Comparison of ENCODE assay signal across 20 cellular contexts in genomic region chr17:4725646-4726300, GRCh38. TPM values are rescaled to one million over a fixed set of nuclear protein-coding genes. Genes with fewer than 3 reads are reported as not detected.
DNase-seq lines count a peak whose midpoint lies in the region; ATAC-seq and TF ChIP-seq lines count a peak whose summit lies in the region.
"Had no signal": no experiment of that assay in that cellular context is flagged by ENCODE, and none has a peak within 500 bp of the region (broad histone marks: within the 10 kb centered on the region; RNA-seq: fewer than 3 reads in every experiment).

No MANE protein-coding gene starts in this region.

- no peaks in the 10 kb centered on the region for H3K27me3 Mint-ChIP-seq in activated naive CD8-positive, alpha-beta T cell treated with anti-CD3 and anti-CD28 coated beads, Interleukin-2, amount 50 U/mL, for 24 hours
- no peaks in the 10 kb centered on the region for H3K27me3 Mint-ChIP-seq in activated naive CD8-positive, alpha-beta T cell treated with anti-CD3 and anti-CD28 coated beads for 36 hours

- no peaks in the 10 kb centered on the region for H3K9me3 Mint-ChIP-seq in activated naive CD8-positive, alpha-beta T cell treated with anti-CD3 and anti-CD28 coated beads, Interleukin-2, amount 50 U/mL, for 24 hours
- no peaks in the 10 kb centered on the region for H3K9me3 Mint-ChIP-seq in activated naive CD8-positive, alpha-beta T cell treated with anti-CD3 and anti-CD28 coated beads for 36 hours
- H3K9me3 Mint-ChIP-seq: HFFc6, neural progenitor cell had no signal

- H3K4me3 ChIP-seq in duodenal mucosa (ENCODE audit: low read depth in 1 of 2, low read length in 2 of 2) (no peak overlapping the region), upper lobe of right lung (no peak overlapping the region), sigmoid colon (no peak overlapping the region)
- H3K4me3 ChIP-seq: neural progenitor cell, PC-9, SJSA1, thoracic aorta had no signal

- H3K36me3 Mint-ChIP-seq in activated naive CD8-positive, alpha-beta T cell treated with anti-CD3 and anti-CD28 coated beads, Interleukin-2, amount 50 U/mL, for 24 hours (ENCODE audit: low read depth) = peaks cover 2% of the 10 kb centered on the region
- H3K36me3 Mint-ChIP-seq in activated naive CD8-positive, alpha-beta T cell treated with anti-CD3 and anti-CD28 coated beads for 36 hours = no peaks in the 10 kb centered on the region

- H3K4me1 Mint-ChIP-seq in activated naive CD8-positive, alpha-beta T cell treated with anti-CD3 and anti-CD28 coated beads, Interleukin-2, amount 50 U/mL, for 24 hours = peaks cover 30% of the 10 kb centered on the region
- H3K4me1 Mint-ChIP-seq in activated naive CD8-positive, alpha-beta T cell treated with anti-CD3 and anti-CD28 coated beads for 36 hours = peaks cover 28% of the 10 kb centered on the region

- TF ChIP-seq CTCF in upper lobe of right lung (IDR thresholded peaks at IDR 0.05) (no peak), sigmoid colon (IDR thresholded peaks at IDR 0.05) (no peak)

- H3K27ac Mint-ChIP-seq in activated naive CD8-positive, alpha-beta T cell treated with anti-CD3 and anti-CD28 coated beads, Interleukin-2, amount 50 U/mL, for 24 hours = peak overlapping the region; percentile 45
- no peak overlapping the region for H3K27ac Mint-ChIP-seq in activated naive CD8-positive, alpha-beta T cell treated with anti-CD3 and anti-CD28 coated beads for 36 hours
- H3K27ac Mint-ChIP-seq: HFFc6, neural progenitor cell had no signal

- H3K9me3 ChIP-seq in duodenal mucosa (ENCODE audit: control insufficient read depth in 1 of 2, low read length in 2 of 2) = no peaks in the 10 kb centered on the region
- no peaks in the 10 kb centered on the region for H3K9me3 ChIP-seq in upper lobe of right lung
- H3K9me3 ChIP-seq in sigmoid colon = no peaks in the 10 kb centered on the region
- H3K9me3 ChIP-seq: SJSA1, thoracic aorta had no signal

- no peak for DNase-seq in activated naive CD8-positive, alpha-beta T cell treated with anti-CD3 and anti-CD28 coated beads, Interleukin-2, amount 50 U/mL, for 24 hours
- DNase-seq in activated naive CD8-positive, alpha-beta T cell treated with anti-CD3 and anti-CD28 coated beads for 36 hours = no peak
- DNase-seq in NOMO-1 (lab: John Stamatoyannopoulos, UW; ENCODE audit: unreplicated experiment in 2 of 2) (peak; percentile 44 to 80), upper lobe of right lung (no peak), GDM1 (lab: John Stamatoyannopoulos, UW) (no peak), C1 segment of cervical spinal cord (lab: John Stamatoyannopoulos, UW) (no peak), sigmoid colon (no peak)
- DNase-seq: activated CD4-positive, CD25-positive, alpha-beta regulatory T cell treated with anti-CD3 and anti-CD28 coated beads, Interleukin-2, amount 50 U/mL, for 72 hours; DND-41; glutamatergic neuron; HFFc6; left cardiac atrium; midbrain; NCI-H69; PC-9; T-helper 9 cell had no signal

- H3K4me1 ChIP-seq in duodenal mucosa (ENCODE audit: control insufficient read depth in 1 of 2, insufficient read depth in 2 of 2, low read length in 2 of 2) (peaks cover 17 to 19% of the 10 kb centered on the region in 2 donors), upper lobe of right lung (no peaks in the 10 kb centered on the region), sigmoid colon (peaks cover 0 to 5% (median 5%) of the 10 kb centered on the region in 4 donors)
- H3K4me1 ChIP-seq: neural progenitor cell had no signal

- H3K27ac ChIP-seq in duodenal mucosa (ENCODE audit: low read depth, low read length) = peak overlapping the region; percentile 5
- H3K27ac ChIP-seq in upper lobe of right lung = peak overlapping the region; percentile 55
- peak overlapping the region in 1 of 4 donors; percentile 25 for H3K27ac ChIP-seq in sigmoid colon
- H3K27ac ChIP-seq: neural progenitor cell, PC-9, SJSA1, thoracic aorta had no signal

- H3K36me3 ChIP-seq in duodenal mucosa (ENCODE audit: control insufficient read depth in 1 of 2, insufficient read depth in 2 of 2, low read length in 2 of 2) (peaks cover 0 to 3% of the 10 kb centered on the region in 2 donors), upper lobe of right lung (no peaks in the 10 kb centered on the region), sigmoid colon (no peaks in the 10 kb centered on the region)
- H3K36me3 ChIP-seq: neural progenitor cell, SJSA1, thoracic aorta had no signal

- H3K27me3 ChIP-seq in duodenal mucosa (ENCODE audit: control insufficient read depth in 1 of 2, insufficient read depth in 2 of 2, low read length in 2 of 2) (no peaks in the 10 kb centered on the region), upper lobe of right lung (no peaks in the 10 kb centered on the region), sigmoid colon (no peaks in the 10 kb centered on the region)
- H3K27me3 ChIP-seq: neural progenitor cell, SJSA1 had no signal

- H3K9ac ChIP-seq in duodenal mucosa (ENCODE audit: low read depth in 1 of 2, low read length in 2 of 2) = no peak overlapping the region
- H3K9ac ChIP-seq: neural progenitor cell had no signal

- no peak for ATAC-seq in activated naive CD8-positive, alpha-beta T cell treated with anti-CD3 and anti-CD28 coated beads, Interleukin-2, amount 50 U/mL, for 24 hours
- peak; percentile 32 for ATAC-seq in upper lobe of right lung
- ATAC-seq: left cardiac atrium had no signal

- TF ChIP-seq EP300 in sigmoid colon (IDR thresholded peaks at IDR 0.05) = no peak

- intact Hi-C loops in upper lobe of right lung (cut with DNase I) = no loop called here
- intact Hi-C loops in sigmoid colon (cut with DNase I) = no loop called here

- no peak for TF ChIP-seq POLR2A in sigmoid colon (IDR thresholded peaks at IDR 0.05)

- 68 to 73% methylated on average over 9 of the region's 9 CpGs for WGBS in sigmoid colon, 2 donors

- no peak overlapping the region for H3K4me3 Mint-ChIP-seq in activated naive CD8-positive, alpha-beta T cell treated with anti-CD3 and anti-CD28 coated beads, Interleukin-2, amount 50 U/mL, for 24 hours
- no peak overlapping the region for H3K4me3 Mint-ChIP-seq in activated naive CD8-positive, alpha-beta T cell treated with anti-CD3 and anti-CD28 coated beads for 36 hours
- H3K4me3 Mint-ChIP-seq: HFFc6, neural progenitor cell had no signal

RNA-seq across cellular contexts. Expression of gene MED11, which starts 5.5 kb away (rescaled TPM):
- total RNA-seq in activated naive CD8-positive, alpha-beta T cell treated with anti-CD3 and anti-CD28 coated beads for 36 hours = 10 to 100 TPM; 18.3 to 21.0 TPM
- total RNA-seq in upper lobe of right lung (23.2 TPM), sigmoid colon (10 to 100 TPM; 31.1 to 43.6 (median 38.3) TPM)
- polyA plus RNA-seq in sigmoid colon = 10 to 100 TPM; 35.8 to 61.9 (median 47.4) TPM

RNA-seq across cellular contexts. Expression of gene ZMYND15, which starts 13.9 kb away (rescaled TPM):
- not detected for total RNA-seq in activated naive CD8-positive, alpha-beta T cell treated with anti-CD3 and anti-CD28 coated beads for 36 hours
- total RNA-seq in upper lobe of right lung = 9.6 TPM
- under 1 TPM in 3 of 4 donors, not detected in 1; 0.36 to 0.55 (median 0.49) TPM for total RNA-seq in sigmoid colon
- polyA plus RNA-seq in sigmoid colon = 1 to 10 TPM in 2 of 3 donors, not detected in 1; 1.1 to 1.2 TPM
- total RNA-seq: HFFc6, SJSA1 had no signal

RNA-seq across cellular contexts. Expression of gene CXCL16, which starts 14.0 kb away (rescaled TPM):
- total RNA-seq in activated naive CD8-positive, alpha-beta T cell treated with anti-CD3 and anti-CD28 coated beads for 36 hours = 1 to 10 TPM; 2.0 to 3.3 TPM
- total RNA-seq in upper lobe of right lung (169 TPM), sigmoid colon (1 to 10 TPM; 4.6 to 6.8 (median 5.3) TPM)
- polyA plus RNA-seq in sigmoid colon = 10 to 100 TPM; 21.6 to 32.8 (median 29.0) TPM
- total RNA-seq: SJSA1 had no signal

RNA-seq across cellular contexts. Expression of gene ARRB2, which starts 15.3 kb away (rescaled TPM):
- 100 to 1,000 TPM; 161 to 170 TPM for total RNA-seq in activated naive CD8-positive, alpha-beta T cell treated with anti-CD3 and anti-CD28 coated beads for 36 hours
- total RNA-seq in upper lobe of right lung = 131 TPM
- 10 to 100 TPM; 22.1 to 35.7 (median 28.2) TPM for total RNA-seq in sigmoid colon
- 10 to 100 TPM; 38.4 to 51.7 (median 39.3) TPM for polyA plus RNA-seq in sigmoid colon

RNA-seq across cellular contexts. Expression of gene PELP1, which starts 21.8 kb away (rescaled TPM):
- total RNA-seq in activated naive CD8-positive, alpha-beta T cell treated with anti-CD3 and anti-CD28 coated beads for 36 hours = 100 to 1,000 TPM; 110 to 122 TPM
- total RNA-seq in upper lobe of right lung (39.0 TPM), sigmoid colon (10 to 100 TPM; 20.0 to 37.7 (median 26.2) TPM)
- polyA plus RNA-seq in sigmoid colon = 10 to 100 TPM in 1 of 3 donors, 1 to 10 TPM in 2; 4.2 to 27.0 (median 9.9) TPM

Comparison
In these comparisons a context has a peak if more than half of its experiments do, and no peak if none do; other contexts are left out.
1. DNase-seq: peak in NOMO-1 (2 of 2); none in activated naive CD8-positive, alpha-beta T cell treated with anti-CD3 and anti-CD28 coated beads, Interleukin-2, amount 50 U/mL, for 24 hours (single experiment), activated naive CD8-positive, alpha-beta T cell treated with anti-CD3 and anti-CD28 coated beads for 36 hours (single experiment), upper lobe of right lung (single experiment), GDM1 (single experiment), C1 segment of cervical spinal cord (0 of 14) and sigmoid colon (single experiment).
2. RNA of gene CXCL16, which starts 14.0 kb away (total RNA-seq): 169 TPM in upper lobe of right lung (single experiment); 4.6 to 6.8 TPM in sigmoid colon and 2.0 to 3.3 TPM in activated naive CD8-positive, alpha-beta T cell treated with anti-CD3 and anti-CD28 coated beads for 36 hours; every median in the first group is over 10 times any median in the second.